ENCODE assay signal across 8 cellular contexts in genomic region chr6:73694711-73695411, GRCh38. TPM values are rescaled to one million over a fixed set of nuclear protein-coding genes. Genes with fewer than 3 reads are reported as not detected.
DNase-seq lines count a peak whose midpoint lies in the region; ATAC-seq, FAIRE-seq and TF ChIP-seq lines count a peak whose summit lies in the region.

No MANE protein-coding gene starts in this region.

- no peaks in the 10 kb centered on the region for H3K27me3 Mint-ChIP-seq in MCF 10A (ENCODE audit: insufficient read depth, unreplicated experiment)

- H3K9me3 ChIP-seq in A549 (no peaks in the 10 kb centered on the region), HUES6 (ENCODE audit: control insufficient read depth, insufficient read depth, low read depth, low read length) (no peaks in the 10 kb centered on the region)

- H3K4me3 ChIP-seq in A549 = peak overlapping the region; percentile 68
- H3K4me3 ChIP-seq in HUES6 (ENCODE audit: low read depth, low read length) = peak overlapping the region; percentile 63; the same call in 1 of the 2 replicates

- intact Hi-C loops in MCF 10A (cut with micrococcal nuclease) = loop anchor here (1.0 kb wide), 1 partner anchor 9 kb away; no protein-coding TSS in a partner anchor

- peak overlapping the region; percentile 93 for H3K4me3 Mint-ChIP-seq in MCF 10A (ENCODE audit: unreplicated experiment)

- H3K36me3 Mint-ChIP-seq in MCF 10A (ENCODE audit: insufficient read depth, unreplicated experiment) = peaks cover 28% of the 10 kb centered on the region

- H3K27me3 ChIP-seq in HUES6 (ENCODE audit: control insufficient read depth, insufficient read depth, low read length) = no peaks in the 10 kb centered on the region; the same call in 1 of the 2 replicates

- no peak for TF ChIP-seq EP300 in A549 (IDR thresholded peaks at IDR 0.05)

- peak overlapping the region; percentile 86 for H3K4me2 ChIP-seq in A549

- H3K9me3 Mint-ChIP-seq in MCF 10A (ENCODE audit: unreplicated experiment) = no peaks in the 10 kb centered on the region

- BruUV-seq in MCF 10A (replicated peaks; lab: Mats Ljungman, UMichigan) = no TSS peak

- peak overlapping the region; percentile 93 for H3K27ac Mint-ChIP-seq in MCF 10A (ENCODE audit: low read depth, unreplicated experiment)

- TF ChIP-seq CTCF in A549 (IDR thresholded peaks at IDR 0.05) (no peak), MCF 10A (IDR thresholded peaks at IDR 0.05; ENCODE audit: unreplicated experiment) (no peak)

- 7% methylated on average over 5 of the region's 5 CpGs for WGBS in A549 (ENCODE audit: missing lambda C conversion rate)

- peak; percentile 72 for ATAC-seq in A549
- no peak for ATAC-seq in HG03378 (IDR thresholded peaks at IDR 0.05; ENCODE audit: unreplicated experiment)
- no peak for ATAC-seq in HG03457 (IDR thresholded peaks at IDR 0.05; ENCODE audit: unreplicated experiment)

- FAIRE-seq in A549 (lab: Jason Lieb, UNC) = no peak

- POLR2A ChIA-PET in A549 (lab: Yijun Ruan, JAX) = interaction anchor here (0.7 to 1.2 kb wide), 2 partner anchors 38 to 175 kb away, joined by 3 to 5 read pairs; no protein-coding TSS in a partner anchor
- POLR2A ChIA-PET in MCF 10A (lab: Yijun Ruan, JAX) = interaction anchor here (0.5 to 2.4 kb wide), 19 partner anchors 10 to 1510 kb away, joined by 3 to 16 read pairs (median 3); no protein-coding TSS in a partner anchor

- H3K4me1 Mint-ChIP-seq in MCF 10A (ENCODE audit: insufficient read depth, unreplicated experiment) = peaks cover 50% of the 10 kb centered on the region

- H3K4me1 ChIP-seq in A549 = peaks cover 28% of the 10 kb centered on the region
- H3K4me1 ChIP-seq in HUES6 (ENCODE audit: control insufficient read depth, insufficient read depth, low read length) = peaks cover 23% of the 10 kb centered on the region

- no peak for TF ChIP-seq POLR2A in A549 (IDR thresholded peaks at IDR 0.05; ENCODE audit: low read length)

- DNase-seq in A549 (ENCODE audit: low read depth in 1 of 2, low spot score in 1 of 2) (peak in 1 of 2 experiments; percentile 58), MCF 10A (ENCODE audit: unreplicated experiment) (peak; percentile 78), lung microvascular endothelial cell (ENCODE audit: low read depth in 2 of 2) (peak; percentile 26 to 74), GF-D8 (lab: John Stamatoyannopoulos, UW) (no peak), NAMALWA (ENCODE audit: low spot score) (no peak)

- no peak overlapping the region for H3K9ac ChIP-seq in HUES6 (ENCODE audit: low read length)

- peak overlapping the region; percentile 95 to 97 for H3K27ac ChIP-seq in A549
- no peak overlapping the region for H3K27ac ChIP-seq in HUES6 (ENCODE audit: low read depth, low read length)

- CTCF ChIA-PET in A549 (lab: Yijun Ruan, JAX) (interaction anchor here (1.9 to 2.0 kb wide), 2 partner anchors 38 to 44 kb away, joined by 4 to 11 read pairs; no protein-coding TSS in a partner anchor), MCF 10A (lab: Yijun Ruan, JAX) (interaction anchor here (0.8 to 1.9 kb wide), 5 partner anchors 10 to 42 kb away, joined by 3 to 9 read pairs (median 4); no protein-coding TSS in a partner anchor)

- H3K36me3 ChIP-seq in HUES6 (ENCODE audit: control insufficient read depth, insufficient read depth, low read length) = no peaks in the 10 kb centered on the region

- TF ChIP-seq RAD21 in A549 (conservative IDR thresholded peaks at IDR 0.05 in 1 of 2, IDR thresholded peaks at IDR 0.05 in 1 of 2) = no peak

TF ChIP-seq in A549, 52 proteins besides CTCF, POLR2A, EP300 and RAD21:
- no peak for TF ChIP-seq EHF (CRISPR knock-in tag; IDR thresholded peaks at IDR 0.05)
- TF ChIP-seq HOXB5 (CRISPR knock-in tag; IDR thresholded peaks at IDR 0.05) = no peak
- TF ChIP-seq FOSL2 (IDR thresholded peaks at IDR 0.05) = no peak
- TF ChIP-seq FOSL2 (CRISPR knock-in tag; IDR thresholded peaks at IDR 0.05) = no peak
- no peak for TF ChIP-seq CHD2 (IDR thresholded peaks at IDR 0.05; ENCODE audit: low read length, partially characterized antibody)
- TF ChIP-seq ZFP36 (IDR thresholded peaks at IDR 0.05; ENCODE audit: borderline replicate concordance, partially characterized antibody) = no peak
- TF ChIP-seq EHMT2 (IDR thresholded peaks at IDR 0.05; ENCODE audit: low read depth) = no peak
- no peak for TF ChIP-seq BCL3 (IDR thresholded peaks at IDR 0.05)
- TF ChIP-seq NR3C1 (IDR thresholded peaks at IDR 0.05) = no peak

RNA-seq across cellular contexts. Expression of gene CD109, which starts 1.1 kb away (rescaled TPM):
- polyA plus RNA-seq in A549 (2011; rRNA removed) (47.1 and 56.7 TPM in 2 replicates), A549 (2017; fragmentation: RNase III; extraction: RNeasy Plus Mini Kit Qiagen cat#74134 plus additional on column Dnase treatment) (17.3 to 18.3 TPM (median 17.8 TPM) in 3 replicates)
- polyA plus RNA-seq in A549 (2012; cell fraction: cytosol; rRNA removed) = 4.0 and 4.7 TPM in 2 replicates
- 5.9 and 8.2 TPM in 2 replicates for polyA plus RNA-seq in A549 (2012; cell fraction: nucleus; rRNA removed)
- 23.7 and 24.1 TPM in 2 replicates for polyA minus RNA-seq in A549 (2011; rRNA and poly(A)+ RNA removed)
- total RNA-seq in MCF 10A (2022) (91.0 and 94.5 TPM in 2 replicates), lung microvascular endothelial cell (1.2 and 6.5 TPM in 2 replicates)

RNA-seq across cellular contexts. Expression of gene SLC17A5, which starts 41.1 kb away (rescaled TPM):
- 9.6 and 10.0 TPM in 2 replicates for polyA plus RNA-seq in A549 (2011; rRNA removed)
- polyA plus RNA-seq in A549 (2012; cell fraction: cytosol; rRNA removed) = 2.6 and 2.8 TPM in 2 replicates
- 1.4 and 1.5 TPM in 2 replicates for polyA plus RNA-seq in A549 (2012; cell fraction: nucleus; rRNA removed)
- 7.0 to 10.6 TPM (median 7.8 TPM) in 3 replicates for polyA plus RNA-seq in A549 (2017; fragmentation: RNase III; extraction: RNeasy Plus Mini Kit Qiagen cat#74134 plus additional on column Dnase treatment)
- 7.3 and 10.2 TPM in 2 replicates for polyA minus RNA-seq in A549 (2011; rRNA and poly(A)+ RNA removed)
- 6.1 and 7.2 TPM in 2 replicates for total RNA-seq in MCF 10A (2022)
- 21.4 and 28.0 TPM in 2 replicates for total RNA-seq in lung microvascular endothelial cell

Comparison
In these comparisons a context has a peak if more than half of its experiments do, and no peak if none do; other contexts are left out.
1. ATAC-seq: peak in A549 (2 of 2); none in HG03378 (single experiment) and HG03457 (single experiment).
2. DNase-seq: peak in MCF 10A (single experiment) and lung microvascular endothelial cell (2 of 2); none in GF-D8 (single experiment) and NAMALWA (single experiment).
3. RNA of gene CD109, which starts 1.1 kb away (total RNA-seq): 91.0 to 94.5 TPM in MCF 10A; 1.2 to 6.5 TPM in lung microvascular endothelial cell; every median in the first group is over 10 times any median in the second.